23 cellular contexts compared by ENCODE assay signal in genomic region chr4:31069151-31069550, GRCh38.
"Had no signal": no experiment of that assay in that cellular context is flagged by ENCODE, and none has a peak within 500 bp of the region (broad histone marks: within the 10 kb centered on the region; RNA-seq: fewer than 3 reads in every experiment).

No MANE protein-coding gene starts in this region.

- DNase-seq: activated CD4-positive, alpha-beta T cell treated with anti-CD3 and anti-CD28 coated beads, Interleukin-2, amount 10 ng/mL, durations not matched to agents 7 days and 5 days; activated CD4-positive, CD25-positive, alpha-beta regulatory T cell treated with anti-CD3 and anti-CD28 coated beads, Interleukin-2, amount 50 U/mL, for 72 hours; activated CD8-positive, alpha-beta memory T cell treated with anti-CD3 and anti-CD28 coated beads, Interleukin-2, amount 10 ng/mL, durations not matched to agents 7 days and 5 days; activated CD8-positive, alpha-beta T cell treated with anti-CD3 and anti-CD28 coated beads for 36 hours; activated effector memory CD4-positive, alpha-beta T cell treated with anti-CD3 and anti-CD28 coated beads, Interleukin-2, amount 50 U/mL, for 16 hours; activated naive CD4-positive, alpha-beta T cell treated with anti-CD3 and anti-CD28 coated beads, Interleukin-2, amount 50 U/mL, for 16 hours; activated naive CD8-positive, alpha-beta T cell treated with anti-CD3 and anti-CD28 coated beads, Interleukin-2, amount 50 U/mL, for 24 hours; activated T-cell treated with anti-CD3 and anti-CD28 coated beads for 4 hours; colonic mucosa; endodermal cell; heart right ventricle; kidney; lower lobe of right lung; mesendoderm; naive thymus-derived CD8-positive, alpha-beta T cell; ovary; stimulated activated CD4-positive, alpha-beta T cell treated with anti-CD3 and anti-CD28 coated beads, Interleukin-4, amount 100 ng/mL, for 24 hours; stimulated activated naive CD4-positive, alpha-beta T cell treated with Interleukin-2 at 50 U/mL for 16 hours; thyroid gland had no signal

- FAIRE-seq: kidney had no signal

- H3K9me3 ChIP-seq: colonic mucosa, heart right ventricle, lower lobe of right lung, neutrophil, ovary, prostate gland, thyroid gland had no signal

- ATAC-seq: activated CD8-positive, alpha-beta memory T cell treated with anti-CD3 and anti-CD28 coated beads, Interleukin-2, amount 10 ng/mL, durations not matched to agents 7 days and 5 days; activated CD8-positive, alpha-beta T cell treated with anti-CD3 and anti-CD28 coated beads for 36 hours; activated naive CD8-positive, alpha-beta T cell treated with anti-CD3 and anti-CD28 coated beads, Interleukin-2, amount 50 U/mL, for 24 hours; lower lobe of right lung; naive thymus-derived CD8-positive, alpha-beta T cell had no signal

- H3K27ac ChIP-seq: colonic mucosa, epithelial cell of prostate, lower lobe of right lung, neutrophil, ovary, prostate gland, thyroid gland, VCaP had no signal

- H3K36me3 Mint-ChIP-seq: activated CD8-positive, alpha-beta memory T cell treated with anti-CD3 and anti-CD28 coated beads, Interleukin-2, amount 10 ng/mL, durations not matched to agents 7 days and 5 days; naive thymus-derived CD8-positive, alpha-beta T cell had no signal

- H3K9me3 Mint-ChIP-seq: endodermal cell had no signal

- H3K4me1 Mint-ChIP-seq: activated CD4-positive, alpha-beta T cell treated with anti-CD3 and anti-CD28 coated beads, Interleukin-2, amount 10 ng/mL, durations not matched to agents 7 days and 5 days; activated CD8-positive, alpha-beta memory T cell treated with anti-CD3 and anti-CD28 coated beads, Interleukin-2, amount 10 ng/mL, durations not matched to agents 7 days and 5 days; activated naive CD8-positive, alpha-beta T cell treated with anti-CD3 and anti-CD28 coated beads, Interleukin-2, amount 50 U/mL, for 24 hours; endodermal cell; naive thymus-derived CD8-positive, alpha-beta T cell had no signal

- H3K27me3 ChIP-seq: colonic mucosa, heart right ventricle, neutrophil, ovary, thyroid gland had no signal

- H3K4me1 ChIP-seq: colonic mucosa, lower lobe of right lung, prostate gland, thyroid gland had no signal

- H3K27ac Mint-ChIP-seq: activated CD4-positive, alpha-beta T cell treated with anti-CD3 and anti-CD28 coated beads, Interleukin-2, amount 10 ng/mL, durations not matched to agents 7 days and 5 days; activated CD8-positive, alpha-beta memory T cell treated with anti-CD3 and anti-CD28 coated beads, Interleukin-2, amount 10 ng/mL, durations not matched to agents 7 days and 5 days; activated CD8-positive, alpha-beta T cell treated with anti-CD3 and anti-CD28 coated beads for 36 hours; activated naive CD8-positive, alpha-beta T cell treated with anti-CD3 and anti-CD28 coated beads, Interleukin-2, amount 50 U/mL, for 24 hours; endodermal cell; naive thymus-derived CD8-positive, alpha-beta T cell had no signal

- H3K27me3 Mint-ChIP-seq: activated CD4-positive, alpha-beta T cell treated with anti-CD3 and anti-CD28 coated beads, Interleukin-2, amount 10 ng/mL, durations not matched to agents 7 days and 5 days; activated CD8-positive, alpha-beta memory T cell treated with anti-CD3 and anti-CD28 coated beads, Interleukin-2, amount 10 ng/mL, durations not matched to agents 7 days and 5 days; activated CD8-positive, alpha-beta T cell treated with anti-CD3 and anti-CD28 coated beads for 36 hours; activated naive CD8-positive, alpha-beta T cell treated with anti-CD3 and anti-CD28 coated beads, Interleukin-2, amount 50 U/mL, for 24 hours; naive thymus-derived CD8-positive, alpha-beta T cell had no signal

- H3K36me3 ChIP-seq: colonic mucosa, heart right ventricle, lower lobe of right lung, neutrophil, ovary, prostate gland, thyroid gland had no signal

- H3K4me3 ChIP-seq: colonic mucosa, heart right ventricle, lower lobe of right lung, ovary, prostate gland, thyroid gland had no signal

- H3K4me3 Mint-ChIP-seq: activated CD4-positive, alpha-beta T cell treated with anti-CD3 and anti-CD28 coated beads, Interleukin-2, amount 10 ng/mL, durations not matched to agents 7 days and 5 days; activated CD8-positive, alpha-beta memory T cell treated with anti-CD3 and anti-CD28 coated beads, Interleukin-2, amount 10 ng/mL, durations not matched to agents 7 days and 5 days; activated CD8-positive, alpha-beta T cell treated with anti-CD3 and anti-CD28 coated beads for 36 hours; activated naive CD8-positive, alpha-beta T cell treated with anti-CD3 and anti-CD28 coated beads, Interleukin-2, amount 50 U/mL, for 24 hours; endodermal cell; naive thymus-derived CD8-positive, alpha-beta T cell had no signal
